18 cellular contexts compared by ENCODE assay signal in the genomic region with DNA sequence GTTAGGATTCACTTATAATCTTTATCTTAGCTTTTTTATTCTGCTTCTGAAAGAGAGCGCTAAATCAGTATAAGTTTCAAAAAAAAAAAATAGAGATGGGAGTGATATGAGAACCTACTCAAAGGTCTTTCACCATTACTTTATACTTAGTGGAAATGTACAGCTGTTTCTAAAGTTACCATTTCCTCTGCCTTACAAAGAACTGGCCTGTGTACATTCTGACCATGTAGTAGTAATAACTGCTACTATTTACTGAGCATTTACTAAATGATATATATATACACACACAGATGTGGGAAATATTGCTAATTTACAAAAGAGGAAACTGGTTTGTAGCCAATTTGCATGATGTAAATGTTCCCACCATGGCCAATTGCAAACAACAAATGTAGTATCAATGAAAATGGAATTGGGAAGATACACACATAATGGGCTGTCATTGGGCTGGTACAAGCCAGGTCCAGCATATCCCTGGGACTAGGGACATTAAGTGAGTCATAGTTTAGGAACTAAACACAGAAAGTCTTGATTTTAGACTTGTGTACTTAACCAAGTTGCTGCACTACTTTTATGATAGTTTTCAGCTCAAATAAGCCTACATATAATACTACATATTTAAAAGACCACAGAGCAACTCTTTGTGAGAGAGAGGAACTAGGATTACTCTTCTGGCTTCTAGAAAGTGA.
DNase-seq lines count a peak whose midpoint lies in the region; ATAC-seq and TF ChIP-seq lines count a peak whose summit lies in the region.
"Had no signal": no experiment of that assay in that cellular context is flagged by ENCODE, and none has a peak within 500 bp of the region (broad histone marks: within the 10 kb centered on the region; RNA-seq: fewer than 3 reads in every experiment).

No MANE protein-coding gene starts in this region.

- no peaks in the 10 kb centered on the region for H3K9me3 ChIP-seq in adipocyte (ENCODE audit: control insufficient read depth, low read length)
- H3K9me3 ChIP-seq in smooth muscle cell (replicated peaks; ENCODE audit: low read depth): no peaks in the 10 kb centered on the region

- WGBS in smooth muscle cell (ENCODE audit: low lambda C conversion rate): 83% methylated on average over 1 of the region's 1 CpG

- H3K4me1 ChIP-seq in adipocyte (ENCODE audit: control insufficient read depth, insufficient read depth, low read length): no peaks in the 10 kb centered on the region
- H3K4me1 ChIP-seq in foreskin keratinocyte: no peaks in the 10 kb centered on the region
- H3K4me1 ChIP-seq in smooth muscle cell (ENCODE audit: low read depth): no peaks in the 10 kb centered on the region
- H3K4me1 ChIP-seq: BLaER1 treated with 17β-estradiol and CSF1 and Interleukin-3, amounts not matched to agents 10 nM and 100 nM had no signal

- H3F3A ChIP-seq in smooth muscle cell (ENCODE audit: low read depth): peaks cover 10% of the 10 kb centered on the region

- H3K4me3 ChIP-seq in adipocyte (ENCODE audit: low read length) (no peak overlapping the region), smooth muscle cell (no peak overlapping the region)
- H3K4me3 ChIP-seq: BLaER1 treated with 17β-estradiol and CSF1 and Interleukin-3, amounts not matched to agents 10 nM and 100 nM had no signal

- TF ChIP-seq CTCF in foreskin keratinocyte (conservative IDR thresholded peaks at IDR 0.05) (no peak), smooth muscle cell (IDR thresholded peaks at IDR 0.05; ENCODE audit: borderline replicate concordance, insufficient read depth, poor library complexity, severe bottlenecking) (no peak)

- H3K27ac ChIP-seq in foreskin keratinocyte: peak overlapping the region; percentile 36
- H3K27ac ChIP-seq in smooth muscle cell (ENCODE audit: low read depth): peak overlapping the region; percentile 20
- H3K27ac ChIP-seq: 22Rv1; BLaER1 treated with 17β-estradiol and CSF1 and Interleukin-3, amounts not matched to agents 10 nM and 100 nM had no signal

- no peak for DNase-seq in activated T-cell treated with anti-CD3 and anti-CD28 coated beads, Interleukin-2, amount 50 U/mL, for 72 hours
- no peak for DNase-seq in activated T-cell treated with anti-CD3 and anti-CD28 coated beads, Interleukin-2, amount 50 U/mL, for 1 hour
- DNase-seq in adipocyte (ENCODE audit: low read depth) (peak; percentile 10), foreskin keratinocyte (no peak), smooth muscle cell (lab: John Stamatoyannopoulos, UW; ENCODE audit: unreplicated experiment) (no peak), erythroblast (lab: John Stamatoyannopoulos, UW) (no peak)
- no peak for DNase-seq in activated naive CD4-positive, alpha-beta T cell treated with Interleukin-2 at 50 U/mL for 16 hours
- no peak for DNase-seq in activated CD4-positive, alpha-beta memory T cell treated with anti-CD3 and anti-CD28 coated beads for 36 hours
- DNase-seq: DND-41, H9, KBM-7, NCI-H1092, NCI-H146, NCI-H510A treated with DMSO at 0.1 percent for 48 hours, NCI-H82 had no signal

- H4K20me1 ChIP-seq in smooth muscle cell (ENCODE audit: low read depth): peaks cover under 1% of the 10 kb centered on the region
- H4K20me1 ChIP-seq: BLaER1 treated with 17β-estradiol and CSF1 and Interleukin-3, amounts not matched to agents 10 nM and 100 nM had no signal

- intact Hi-C loops in activated CD4-positive, alpha-beta memory T cell treated with anti-CD3 and anti-CD28 coated beads for 36 hours (cut with micrococcal nuclease): no loop called here

- no peaks in the 10 kb centered on the region for H3K4me1 Mint-ChIP-seq in activated T-cell treated with anti-CD3 and anti-CD28 coated beads, Interleukin-2, amount 50 U/mL, for 72 hours (ENCODE audit: low read depth)
- no peaks in the 10 kb centered on the region for H3K4me1 Mint-ChIP-seq in activated CD4-positive, alpha-beta memory T cell treated with anti-CD3 and anti-CD28 coated beads for 36 hours (ENCODE audit: low read depth)
- H3K4me1 Mint-ChIP-seq: H9 had no signal

- H3K27me3 Mint-ChIP-seq in activated T-cell treated with anti-CD3 and anti-CD28 coated beads, Interleukin-2, amount 50 U/mL, for 72 hours (ENCODE audit: low read depth): no peaks in the 10 kb centered on the region
- H3K27me3 Mint-ChIP-seq in activated CD4-positive, alpha-beta memory T cell treated with anti-CD3 and anti-CD28 coated beads for 36 hours: no peaks in the 10 kb centered on the region

- peaks cover 0 to 15% of the 10 kb centered on the region in 2 donors for H3K9me3 Mint-ChIP-seq in activated T-cell treated with anti-CD3 and anti-CD28 coated beads, Interleukin-2, amount 50 U/mL, for 72 hours
- H3K9me3 Mint-ChIP-seq in activated CD4-positive, alpha-beta memory T cell treated with anti-CD3 and anti-CD28 coated beads for 36 hours: peaks cover 4% of the 10 kb centered on the region

- H3K27me3 ChIP-seq in adipocyte (replicated peaks; ENCODE audit: control insufficient read depth, insufficient read depth, low read length): no peaks in the 10 kb centered on the region
- H3K27me3 ChIP-seq in foreskin keratinocyte: no peaks in the 10 kb centered on the region
- H3K27me3 ChIP-seq in smooth muscle cell (ENCODE audit: low read depth): no peaks in the 10 kb centered on the region
- H3K27me3 ChIP-seq: BLaER1 treated with 17β-estradiol and CSF1 and Interleukin-3, amounts not matched to agents 10 nM and 100 nM had no signal

- H3K9ac ChIP-seq in adipocyte (ENCODE audit: low read length) (no peak overlapping the region), smooth muscle cell (ENCODE audit: low read depth) (no peak overlapping the region)
- H3K9ac ChIP-seq: BLaER1 treated with 17β-estradiol and CSF1 and Interleukin-3, amounts not matched to agents 10 nM and 100 nM had no signal

- H3K27ac Mint-ChIP-seq in activated T-cell treated with anti-CD3 and anti-CD28 coated beads, Interleukin-2, amount 50 U/mL, for 72 hours: peak overlapping the region; percentile 38
- no peak overlapping the region for H3K27ac Mint-ChIP-seq in activated CD4-positive, alpha-beta memory T cell treated with anti-CD3 and anti-CD28 coated beads for 36 hours
- H3K27ac Mint-ChIP-seq: H9 had no signal

- POLR2A ChIA-PET in activated CD4-positive, alpha-beta memory T cell treated with anti-CD3 and anti-CD28 coated beads for 36 hours (lab: Charles Lee): no interaction called here

- H3K4me2 ChIP-seq in smooth muscle cell: no peak overlapping the region
- H3K4me2 ChIP-seq: BLaER1 treated with 17β-estradiol and CSF1 and Interleukin-3, amounts not matched to agents 10 nM and 100 nM had no signal

- no peaks in the 10 kb centered on the region for H3K79me2 ChIP-seq in smooth muscle cell (ENCODE audit: low read depth)

- ATAC-seq in activated T-cell treated with anti-CD3 and anti-CD28 coated beads, Interleukin-2, amount 50 U/mL, for 72 hours (replicated peaks in 1 of 2): peak in 1 of 2 donors; percentile 9
- ATAC-seq in foreskin keratinocyte: no peak
- ATAC-seq: Panc1 had no signal

- no peak overlapping the region for H2AFZ ChIP-seq in smooth muscle cell (ENCODE audit: low read depth)

- CTCF ChIA-PET in activated CD4-positive, alpha-beta memory T cell treated with anti-CD3 and anti-CD28 coated beads for 36 hours (lab: Charles Lee): interaction anchor here (0.5 kb wide), 1 partner anchor 707 kb away, joined by 3 read pairs; no protein-coding TSS in a partner anchor

- no peak overlapping the region for H3K4me3 Mint-ChIP-seq in activated T-cell treated with anti-CD3 and anti-CD28 coated beads, Interleukin-2, amount 50 U/mL, for 72 hours
- H3K4me3 Mint-ChIP-seq in activated CD4-positive, alpha-beta memory T cell treated with anti-CD3 and anti-CD28 coated beads for 36 hours: no peak overlapping the region
- H3K4me3 Mint-ChIP-seq: H9 had no signal

- TF ChIP-seq POLR2A in erythroblast (IDR thresholded peaks at IDR 0.05; ENCODE audit: low read length): no peak

- H3K36me3 ChIP-seq in adipocyte (ENCODE audit: control insufficient read depth, insufficient read depth, low read length, severe bottlenecking) (peaks cover 52% of the 10 kb centered on the region), smooth muscle cell (ENCODE audit: low read depth) (peaks cover 3% of the 10 kb centered on the region)

- H3K36me3 Mint-ChIP-seq in activated T-cell treated with anti-CD3 and anti-CD28 coated beads, Interleukin-2, amount 50 U/mL, for 72 hours (ENCODE audit: insufficient read depth in 2 of 2): peaks cover 20 to 29% of the 10 kb centered on the region in 2 donors
- peaks cover 50% of the 10 kb centered on the region for H3K36me3 Mint-ChIP-seq in activated CD4-positive, alpha-beta memory T cell treated with anti-CD3 and anti-CD28 coated beads for 36 hours
